ENCODE assay signal across 8 cellular contexts in the genomic region with DNA sequence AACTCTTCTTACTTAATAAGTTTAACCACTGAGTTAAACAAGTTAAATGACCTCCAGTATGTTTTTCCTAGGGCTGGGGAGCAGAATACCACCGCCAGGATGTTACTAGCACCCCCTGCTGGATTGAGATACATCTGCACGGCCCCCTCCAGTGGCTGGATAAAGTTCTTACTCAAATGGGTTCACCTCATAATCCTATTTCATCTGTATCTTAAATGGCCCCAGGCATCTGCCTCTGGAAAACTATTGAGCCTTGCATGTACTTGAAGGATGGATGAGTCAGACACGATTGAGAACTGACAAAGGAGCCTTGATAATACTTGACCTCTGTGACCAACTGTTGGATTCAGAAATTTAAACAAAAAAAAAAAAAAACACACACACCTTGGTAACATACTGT.
A peak's percentile ranks its signal among the peaks of the same experiment; 100 is the strongest.
DNase-seq lines count a peak whose midpoint lies in the region; ATAC-seq and TF ChIP-seq lines count a peak whose summit lies in the region.

No MANE protein-coding gene starts in this region.

- peaks cover 10% of the 10 kb centered on the region for H3K4me1 ChIP-seq in PC-3 (ENCODE audit: insufficient read depth, low read length)

- peak; percentile 99 for TF ChIP-seq CTCF in PC-3 (conservative IDR thresholded peaks at IDR 0.05; ENCODE audit: low read depth, low read length)

- no peak overlapping the region for H3K4me3 Mint-ChIP-seq in activated T-helper 17 cell treated with anti-CD3 and anti-CD28 coated beads, Interleukin-2, amount 50 U/mL, for 72 hours

- H3K9me3 ChIP-seq in PC-3 (ENCODE audit: low read length): no peaks in the 10 kb centered on the region

- peaks cover 3% of the 10 kb centered on the region for H3K27me3 Mint-ChIP-seq in activated T-helper 17 cell treated with anti-CD3 and anti-CD28 coated beads, Interleukin-2, amount 50 U/mL, for 72 hours

- no peak overlapping the region for H3K27ac Mint-ChIP-seq in activated T-helper 17 cell treated with anti-CD3 and anti-CD28 coated beads, Interleukin-2, amount 50 U/mL, for 72 hours

- H3K79me2 ChIP-seq in PC-3 (ENCODE audit: low read length): no peaks in the 10 kb centered on the region

- POLR2A ChIA-PET in PC-3 (lab: Charles Lee; ENCODE audit: unreplicated experiment): no interaction called here

- no peaks in the 10 kb centered on the region for H3F3A ChIP-seq in PC-3 (ENCODE audit: low read length, unreplicated experiment)

- BruUV-seq in PC-3 (replicated peaks; lab: Mats Ljungman, UMichigan): no TSS peak

- peaks cover 28% of the 10 kb centered on the region for H3K36me3 Mint-ChIP-seq in activated T-helper 17 cell treated with anti-CD3 and anti-CD28 coated beads, Interleukin-2, amount 50 U/mL, for 72 hours (ENCODE audit: low read depth)

- no peaks in the 10 kb centered on the region for H3K4me1 Mint-ChIP-seq in activated T-helper 17 cell treated with anti-CD3 and anti-CD28 coated beads, Interleukin-2, amount 50 U/mL, for 72 hours

- H3K36me3 ChIP-seq in PC-3 (ENCODE audit: low read depth, low read length): no peaks in the 10 kb centered on the region

- no peaks in the 10 kb centered on the region for H3K27me3 ChIP-seq in PC-3 (ENCODE audit: low read length)

- no peak overlapping the region for H3K27ac ChIP-seq in PC-3 (ENCODE audit: low read length)

- in situ Hi-C loops in Caki2 (cut with HindIII; ENCODE audit: low pct_unique_long_range_greater_than_20kb, low sequenced_read_pairs): no loop called here

- no peak overlapping the region for H2AFZ ChIP-seq in PC-3 (ENCODE audit: low read length)

- H3K9ac ChIP-seq in PC-3 (ENCODE audit: low read length): no peak overlapping the region

- no peak overlapping the region for H3K4me3 ChIP-seq in PC-3 (ENCODE audit: low read length)

- H3K9me3 Mint-ChIP-seq in activated T-helper 17 cell treated with anti-CD3 and anti-CD28 coated beads, Interleukin-2, amount 50 U/mL, for 72 hours: no peaks in the 10 kb centered on the region

- no peaks in the 10 kb centered on the region for H4K20me1 ChIP-seq in PC-3 (ENCODE audit: low read length)

- CTCF ChIA-PET in PC-3 (lab: Charles Lee): no interaction called here

- no peak overlapping the region for H3K4me2 ChIP-seq in PC-3 (ENCODE audit: low read length)

- DNase-seq in Caki2 (ENCODE audit: low read depth) (peak; percentile 19), PC-3 (peak; percentile 86), globus pallidus (ENCODE audit: low spot score) (peak; percentile 60), posterior cingulate gyrus (peak in 6 of 10 donors; percentile 33 to 90 (median 60)), mesenteric fat pad (ENCODE audit: low spot score) (no peak)

- intact Hi-C loops in PC-3 (cut with micrococcal nuclease): loop anchor here (1.0 to 10.0 kb wide), 5 partner anchors 51 to 403 kb away; no protein-coding TSS in a partner anchor
- intact Hi-C loops in posterior cingulate gyrus (cut with DNase I): loop anchor here (1.0 kb wide), 1 partner anchor 324 kb away; no protein-coding TSS in a partner anchor

- ATAC-seq in GM19463 (IDR thresholded peaks at IDR 0.05; ENCODE audit: unreplicated experiment): peak; percentile 88
- ATAC-seq in HG03520 (IDR thresholded peaks at IDR 0.05; ENCODE audit: unreplicated experiment): peak; percentile 86
- ATAC-seq in PC-3: peak; percentile 87
- peak; percentile 83 for ATAC-seq in activated T-helper 17 cell treated with anti-CD3 and anti-CD28 coated beads, Interleukin-2, amount 50 U/mL, for 72 hours (replicated peaks)

- H3K9me2 ChIP-seq in PC-3 (replicated peaks; ENCODE audit: low read length): no peaks in the 10 kb centered on the region
